ENCODE assay signal across 15 cellular contexts in genomic region chr2:64422466-64422865, GRCh38.
"Had no signal": no experiment of that assay in that cellular context is flagged by ENCODE, and none has a peak within 500 bp of the region (broad histone marks: within the 10 kb centered on the region; RNA-seq: fewer than 3 reads in every experiment).

No MANE protein-coding gene starts in this region.

- H3K9me3 ChIP-seq: ascending aorta, ovary, thyroid gland, vagina had no signal

- H3K9me3 Mint-ChIP-seq: activated naive CD4-positive, alpha-beta T cell treated with anti-CD3 and anti-CD28 coated beads for 36 hours; activated naive CD8-positive, alpha-beta T cell treated with anti-CD3 and anti-CD28 coated beads, Interleukin-2, amount 50 U/mL, for 24 hours; activated T-helper 2 cell treated with anti-CD3 and anti-CD28 coated beads, Interferon-gamma antibody, Interleukin-2, Interleukin-4, amounts not matched to agents 10 μg/mL and 5 μg/mL and 100 μg/mL, durations not matched to agents 14 hours and 24 hours and 36 hours; naive B cell; neural progenitor cell; stimulated activated effector memory CD8-positive, alpha-beta T cell treated with anti-CD3 and anti-CD28 coated beads, Interleukin-12 subunit alpha, Interleukin-12 subunit beta, amount 100 ng/mL, for 72 hours had no signal

- H3K4me1 ChIP-seq: ascending aorta, vagina had no signal

- H3K4me1 Mint-ChIP-seq: activated naive CD8-positive, alpha-beta T cell treated with anti-CD3 and anti-CD28 coated beads, Interleukin-2, amount 50 U/mL, for 24 hours; stimulated activated effector memory CD8-positive, alpha-beta T cell treated with anti-CD3 and anti-CD28 coated beads, Interleukin-12 subunit alpha, Interleukin-12 subunit beta, amount 100 ng/mL, for 72 hours had no signal

- H3K36me3 ChIP-seq: ascending aorta, neural progenitor cell, ovary, thyroid gland, vagina had no signal

- DNase-seq: activated CD4-positive, alpha-beta T cell treated with anti-CD3 and anti-CD28 coated beads for 1 hour; activated CD4-positive, alpha-beta T cell treated with anti-CD3 and anti-CD28 coated beads, Interleukin-2, amount 50 U/mL, for 48 hours; activated naive CD4-positive, alpha-beta T cell treated with anti-CD3 and anti-CD28 coated beads for 36 hours; activated naive CD8-positive, alpha-beta T cell treated with anti-CD3 and anti-CD28 coated beads, Interleukin-2, amount 50 U/mL, for 24 hours; activated T-cell treated with anti-CD3 and anti-CD28 coated beads, Interleukin-2, amount 50 U/mL, for 1 hour; naive B cell; ovary; T1000 had no signal

- H3K36me3 Mint-ChIP-seq: naive B cell; neural progenitor cell; stimulated activated effector memory CD8-positive, alpha-beta T cell treated with anti-CD3 and anti-CD28 coated beads, Interleukin-12 subunit alpha, Interleukin-12 subunit beta, amount 100 ng/mL, for 72 hours had no signal

- H3K9ac ChIP-seq: neural progenitor cell had no signal

- H3K4me3 Mint-ChIP-seq: activated naive CD4-positive, alpha-beta T cell treated with anti-CD3 and anti-CD28 coated beads for 36 hours; activated naive CD8-positive, alpha-beta T cell treated with anti-CD3 and anti-CD28 coated beads, Interleukin-2, amount 50 U/mL, for 24 hours; naive B cell; neural progenitor cell; stimulated activated effector memory CD8-positive, alpha-beta T cell treated with anti-CD3 and anti-CD28 coated beads, Interleukin-12 subunit alpha, Interleukin-12 subunit beta, amount 100 ng/mL, for 72 hours had no signal

- H3K27ac ChIP-seq: ascending aorta, epithelial cell of prostate, neural progenitor cell, ovary, thyroid gland, vagina had no signal

- ATAC-seq: activated naive CD8-positive, alpha-beta T cell treated with anti-CD3 and anti-CD28 coated beads, Interleukin-2, amount 50 U/mL, for 24 hours; stimulated activated effector memory CD8-positive, alpha-beta T cell treated with anti-CD3 and anti-CD28 coated beads, Interleukin-12 subunit alpha, Interleukin-12 subunit beta, amount 100 ng/mL, for 72 hours had no signal

- H3K27ac Mint-ChIP-seq: activated naive CD4-positive, alpha-beta T cell treated with anti-CD3 and anti-CD28 coated beads for 36 hours; activated naive CD8-positive, alpha-beta T cell treated with anti-CD3 and anti-CD28 coated beads, Interleukin-2, amount 50 U/mL, for 24 hours; activated T-helper 2 cell treated with anti-CD3 and anti-CD28 coated beads, Interferon-gamma antibody, Interleukin-2, Interleukin-4, amounts not matched to agents 10 μg/mL and 5 μg/mL and 100 μg/mL, durations not matched to agents 14 hours and 24 hours and 36 hours; neural progenitor cell; stimulated activated effector memory CD8-positive, alpha-beta T cell treated with anti-CD3 and anti-CD28 coated beads, Interleukin-12 subunit alpha, Interleukin-12 subunit beta, amount 100 ng/mL, for 72 hours had no signal

- H3K4me3 ChIP-seq: ascending aorta, neural progenitor cell, ovary, thyroid gland, vagina had no signal

- H3K27me3 ChIP-seq: ascending aorta, neural progenitor cell, ovary, thyroid gland, vagina had no signal

- H3K27me3 Mint-ChIP-seq: activated naive CD8-positive, alpha-beta T cell treated with anti-CD3 and anti-CD28 coated beads, Interleukin-2, amount 50 U/mL, for 24 hours; naive B cell had no signal
